Comparison of ENCODE assay signal across 8 cellular contexts in the genomic region with DNA sequence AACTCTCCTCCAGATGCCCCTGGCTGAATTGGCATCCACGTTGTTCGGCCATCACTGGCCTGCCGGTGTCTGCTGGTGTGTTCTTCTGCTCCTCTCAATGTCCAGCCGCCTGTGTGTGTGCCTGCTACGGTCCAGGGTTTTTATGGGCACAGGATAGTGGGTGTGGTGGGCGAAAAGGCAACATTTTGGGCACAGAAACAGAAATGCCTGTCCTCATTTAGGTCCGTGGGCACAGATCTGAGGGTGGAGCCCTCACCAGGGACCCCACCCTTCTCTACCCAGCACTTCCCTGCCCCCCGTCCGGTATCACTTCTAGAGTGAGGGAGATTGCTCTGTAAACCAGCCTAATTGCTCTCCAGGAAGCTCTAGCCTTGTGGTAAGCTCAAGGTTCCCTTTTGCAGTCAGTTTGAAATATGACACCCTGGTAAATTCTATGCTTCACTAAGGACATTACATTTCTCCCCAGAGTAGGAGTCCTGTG.
DNase-seq lines count a peak whose midpoint lies in the region; ATAC-seq, FAIRE-seq and TF ChIP-seq lines count a peak whose summit lies in the region.

No MANE protein-coding gene starts in this region.

- no peak overlapping the region for H3K4me3 Mint-ChIP-seq in CD4-positive, alpha-beta memory T cell
- no peak overlapping the region for H3K4me3 Mint-ChIP-seq in osteocyte (ENCODE audit: unreplicated experiment)

- no peaks in the 10 kb centered on the region for H3K4me1 ChIP-seq in CD4-positive, alpha-beta memory T cell (ENCODE audit: insufficient read depth, low read length)
- H3K4me1 ChIP-seq in kidney (ENCODE audit: control insufficient read depth in 1 of 2, insufficient read depth in 1 of 2, low read depth in 1 of 2, low read length in 2 of 2) = no peaks in the 10 kb centered on the region

- no peak for TF ChIP-seq CTCF in kidney (IDR thresholded peaks at IDR 0.05; ENCODE audit: borderline replicate concordance, extremely low read depth, insufficient read depth)
- TF ChIP-seq CTCF in osteocyte (IDR thresholded peaks at IDR 0.05) = no peak

- no peak overlapping the region for H3K9ac ChIP-seq in kidney (ENCODE audit: low read length in 2 of 2)

- H3K9me3 Mint-ChIP-seq in CD4-positive, alpha-beta memory T cell = peaks cover 0 to 9% (median 3%) of the 10 kb centered on the region in 8 donors
- H3K9me3 Mint-ChIP-seq in osteocyte (ENCODE audit: unreplicated experiment) = peaks cover 5% of the 10 kb centered on the region

- intact Hi-C loops in CD4-positive, alpha-beta memory T cell (cut with micrococcal nuclease) = no loop called here
- intact Hi-C loops in kidney (cut with DNase I) = no loop called here

- no peak overlapping the region for H3K27ac ChIP-seq in CD4-positive, alpha-beta memory T cell (ENCODE audit: low read depth, low read length)
- no peak overlapping the region for H3K27ac ChIP-seq in kidney (ENCODE audit: low read depth in 2 of 2, low read length in 2 of 2)

- no peaks in the 10 kb centered on the region for H3K36me3 ChIP-seq in CD4-positive, alpha-beta memory T cell (ENCODE audit: insufficient read depth, low read length)
- H3K36me3 ChIP-seq in kidney (ENCODE audit: control insufficient read depth in 1 of 2, insufficient read depth in 2 of 2, low read length in 2 of 2) = no peaks in the 10 kb centered on the region

- no peaks in the 10 kb centered on the region for H3K36me3 Mint-ChIP-seq in CD4-positive, alpha-beta memory T cell
- no peaks in the 10 kb centered on the region for H3K36me3 Mint-ChIP-seq in osteocyte (ENCODE audit: unreplicated experiment)

- no peak for DNase-seq in CD4-positive, alpha-beta memory T cell
- DNase-seq in RPMI7951 (ENCODE audit: low read depth) (peak; percentile 51), kidney (peak; percentile 61), osteocyte (ENCODE audit: extremely low spot score, unreplicated experiment) (no peak), NCI-H446 (lab: John Stamatoyannopoulos, UW) (no peak), HPDE6-E6E7 (ENCODE audit: extremely low spot score) (no peak)

- no peaks in the 10 kb centered on the region for H3K27me3 ChIP-seq in CD4-positive, alpha-beta memory T cell (ENCODE audit: insufficient read depth, low read length)

- no peaks in the 10 kb centered on the region for H3K4me1 Mint-ChIP-seq in CD4-positive, alpha-beta memory T cell
- H3K4me1 Mint-ChIP-seq in osteocyte (ENCODE audit: unreplicated experiment) = no peaks in the 10 kb centered on the region

- CTCF ChIA-PET in CD4-positive, alpha-beta memory T cell (lab: Charles Lee; ENCODE audit: partially characterized antibody) = no interaction called here

- ATAC-seq in GM19351 (IDR thresholded peaks at IDR 0.05; ENCODE audit: unreplicated experiment) = peak; percentile 66
- ATAC-seq in HG03159 (IDR thresholded peaks at IDR 0.05; ENCODE audit: unreplicated experiment) = peak; percentile 78

- no peaks in the 10 kb centered on the region for H3K9me3 ChIP-seq in CD4-positive, alpha-beta memory T cell (ENCODE audit: control insufficient read depth in 1 of 2, low read length in 2 of 2)
- H3K9me3 ChIP-seq in kidney (ENCODE audit: control insufficient read depth in 1 of 2, low read length in 2 of 2) = no peaks in the 10 kb centered on the region

- H3K27ac Mint-ChIP-seq in CD4-positive, alpha-beta memory T cell = peak overlapping the region in 4 of 7 donors; percentile 3 to 68 (median 13)
- no peak overlapping the region for H3K27ac Mint-ChIP-seq in osteocyte (ENCODE audit: unreplicated experiment)

- H3K4me3 ChIP-seq in CD4-positive, alpha-beta memory T cell (ENCODE audit: low read length in 2 of 2) = no peak overlapping the region
- H3K4me3 ChIP-seq in kidney (ENCODE audit: low read length in 2 of 2) = no peak overlapping the region

- POLR2A ChIA-PET in CD4-positive, alpha-beta memory T cell (lab: Charles Lee; ENCODE audit: partially characterized antibody) = no interaction called here

- no peak for FAIRE-seq in kidney (lab: Jason Lieb, UNC)

- H3K27me3 Mint-ChIP-seq in CD4-positive, alpha-beta memory T cell = no peaks in the 10 kb centered on the region
- no peaks in the 10 kb centered on the region for H3K27me3 Mint-ChIP-seq in osteocyte (ENCODE audit: unreplicated experiment)

Comparison
In these comparisons a context has a peak if more than half of its experiments do, and no peak if none do; other contexts are left out.
1. DNase-seq: peak in RPMI7951 (single experiment) and kidney (single experiment); none in CD4-positive, alpha-beta memory T cell (0 of 5), osteocyte (single experiment), NCI-H446 (0 of 2) and HPDE6-E6E7 (single experiment).